In genomic region chr14:22981090-22982012, GRCh38 we compare ENCODE assay signal across 1 cellular context.
TF ChIP-seq lines count a peak whose summit lies in the region.

No MANE protein-coding gene starts in this region.

TF ChIP-seq in GM12878, 131 proteins besides CTCF, POLR2A, EP300 and RAD21:
- TF ChIP-seq ZNF622 (IDR thresholded peaks at IDR 0.05): no peak
- TF ChIP-seq, protein P1, sequence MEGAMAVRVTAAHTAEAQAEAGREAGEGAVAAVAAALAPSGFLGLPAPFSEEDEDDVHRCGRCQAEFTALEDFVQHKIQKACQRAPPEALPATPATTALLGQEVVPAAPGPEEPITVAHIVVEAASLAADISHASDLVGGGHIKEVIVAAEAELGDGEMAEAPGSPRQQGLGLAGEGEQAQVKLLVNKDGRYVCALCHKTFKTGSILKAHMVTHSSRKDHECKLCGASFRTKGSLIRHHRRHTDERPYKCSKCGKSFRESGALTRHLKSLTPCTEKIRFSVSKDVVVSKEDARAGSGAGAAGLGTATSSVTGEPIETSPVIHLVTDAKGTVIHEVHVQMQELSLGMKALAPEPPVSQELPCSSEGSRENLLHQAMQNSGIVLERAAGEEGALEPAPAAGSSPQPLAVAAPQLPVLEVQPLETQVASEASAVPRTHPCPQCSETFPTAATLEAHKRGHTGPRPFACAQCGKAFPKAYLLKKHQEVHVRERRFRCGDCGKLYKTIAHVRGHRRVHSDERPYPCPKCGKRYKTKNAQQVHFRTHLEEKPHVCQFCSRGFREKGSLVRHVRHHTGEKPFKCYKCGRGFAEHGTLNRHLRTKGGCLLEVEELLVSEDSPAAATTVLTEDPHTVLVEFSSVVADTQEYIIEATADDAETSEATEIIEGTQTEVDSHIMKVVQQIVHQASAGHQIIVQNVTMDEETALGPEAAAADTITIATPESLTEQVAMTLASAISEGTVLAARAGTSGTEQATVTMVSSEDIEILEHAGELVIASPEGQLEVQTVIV (IDR thresholded peaks at IDR 0.05; ENCODE audit: borderline replicate concordance, partially characterized antibody): peak; percentile 2
- no peak for TF ChIP-seq POLR2AphosphoS5 (IDR thresholded peaks at IDR 0.05; ENCODE audit: low read length)
- no peak for TF ChIP-seq NFIC (IDR thresholded peaks at IDR 0.05; ENCODE audit: low read depth, low read length)
- TF ChIP-seq IKZF1 (conservative IDR thresholded peaks at IDR 0.05): peak; percentile 58
- TF ChIP-seq SUZ12 (IDR thresholded peaks at IDR 0.05; ENCODE audit: unreplicated experiment): peak; percentile 63
- TF ChIP-seq EZH2 (IDR thresholded peaks at IDR 0.05; ENCODE audit: borderline replicate concordance, control insufficient read depth, low read depth, low read length): 0 out of 2 replicates have a peak, but pooled peaks have one; percentile 21
- no peak for TF ChIP-seq SMC3 (IDR thresholded peaks at IDR 0.05; ENCODE audit: borderline replicate concordance, low read length)
- TF ChIP-seq HDAC2 (IDR thresholded peaks at IDR 0.05): no peak
- no peak for TF ChIP-seq LARP7 (IDR thresholded peaks at IDR 0.05)
- TF ChIP-seq, protein P2, sequence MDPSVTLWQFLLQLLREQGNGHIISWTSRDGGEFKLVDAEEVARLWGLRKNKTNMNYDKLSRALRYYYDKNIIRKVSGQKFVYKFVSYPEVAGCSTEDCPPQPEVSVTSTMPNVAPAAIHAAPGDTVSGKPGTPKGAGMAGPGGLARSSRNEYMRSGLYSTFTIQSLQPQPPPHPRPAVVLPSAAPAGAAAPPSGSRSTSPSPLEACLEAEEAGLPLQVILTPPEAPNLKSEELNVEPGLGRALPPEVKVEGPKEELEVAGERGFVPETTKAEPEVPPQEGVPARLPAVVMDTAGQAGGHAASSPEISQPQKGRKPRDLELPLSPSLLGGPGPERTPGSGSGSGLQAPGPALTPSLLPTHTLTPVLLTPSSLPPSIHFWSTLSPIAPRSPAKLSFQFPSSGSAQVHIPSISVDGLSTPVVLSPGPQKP (IDR thresholded peaks at IDR 0.05; ENCODE audit: low read depth, low read length): no peak
- no peak for TF ChIP-seq BHLHE40 (IDR thresholded peaks at IDR 0.05; ENCODE audit: borderline replicate concordance in 1 of 2, low read depth in 2 of 2, low read length in 1 of 2)
- TF ChIP-seq, protein P3, sequence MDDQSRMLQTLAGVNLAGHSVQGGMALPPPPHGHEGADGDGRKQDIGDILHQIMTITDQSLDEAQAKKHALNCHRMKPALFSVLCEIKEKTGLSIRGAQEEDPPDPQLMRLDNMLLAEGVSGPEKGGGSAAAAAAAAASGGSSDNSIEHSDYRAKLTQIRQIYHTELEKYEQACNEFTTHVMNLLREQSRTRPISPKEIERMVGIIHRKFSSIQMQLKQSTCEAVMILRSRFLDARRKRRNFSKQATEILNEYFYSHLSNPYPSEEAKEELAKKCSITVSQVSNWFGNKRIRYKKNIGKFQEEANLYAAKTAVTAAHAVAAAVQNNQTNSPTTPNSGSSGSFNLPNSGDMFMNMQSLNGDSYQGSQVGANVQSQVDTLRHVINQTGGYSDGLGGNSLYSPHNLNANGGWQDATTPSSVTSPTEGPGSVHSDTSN (IDR thresholded peaks at IDR 0.05; ENCODE audit: insufficient replicate concordance, low read depth, low read length): no peak
